In the genomic region with DNA sequence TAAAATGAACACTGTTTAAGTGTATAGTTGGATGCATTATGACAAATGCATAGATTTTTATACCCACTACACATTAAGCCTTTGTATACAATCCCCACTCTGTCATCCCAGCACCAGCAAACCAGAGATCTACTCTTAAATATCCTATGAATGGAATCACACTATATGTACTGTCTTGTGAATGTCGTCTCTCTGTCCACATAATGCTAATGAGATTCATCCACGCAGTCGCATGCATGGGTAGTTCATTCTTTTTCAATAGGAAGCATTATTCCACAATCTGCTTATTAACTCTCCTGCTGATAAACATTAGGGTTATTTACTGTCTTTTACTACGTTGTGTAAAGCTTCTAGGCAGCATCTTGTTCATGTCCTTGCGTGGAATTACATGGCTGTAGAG, we compare ENCODE assay signal across 18 cellular contexts.
"Had no signal": no experiment of that assay in that cellular context is flagged by ENCODE, and none has a peak within 500 bp of the region (broad histone marks: within the 10 kb centered on the region; RNA-seq: fewer than 3 reads in every experiment).

No MANE protein-coding gene starts in this region.

- H3K4me3 ChIP-seq: esophagus muscularis mucosa, lower lobe of right lung, tibial nerve had no signal

- DNase-seq: activated CD4-positive, alpha-beta memory T cell treated with anti-CD3 and anti-CD28 coated beads for 36 hours; activated CD4-positive, alpha-beta T cell treated with anti-CD3 and anti-CD28 coated beads for 36 hours; activated naive CD4-positive, alpha-beta T cell; activated naive CD8-positive, alpha-beta T cell treated with anti-CD3 and anti-CD28 coated beads for 36 hours; activated T-cell treated with anti-CD3 and anti-CD28 coated beads for 4 hours; amniotic stem cell; effector CD8-positive, alpha-beta T cell; glutamatergic neuron; hypothalamus; islet precursor cell; left colon; lower lobe of right lung; natural killer cell had no signal

- H3K9ac ChIP-seq: parathyroid adenoma had no signal

- H3K4me1 ChIP-seq: lower lobe of right lung, parathyroid adenoma, tibial nerve had no signal

- H3K36me3 ChIP-seq: esophagus muscularis mucosa, lower lobe of right lung, neutrophil, tibial nerve had no signal

- H2AFZ ChIP-seq: parathyroid adenoma had no signal

- H3K9me3 ChIP-seq: esophagus muscularis mucosa, lower lobe of right lung, neutrophil, tibial nerve had no signal

- H3K27me3 ChIP-seq: esophagus muscularis mucosa, neutrophil, tibial nerve had no signal

- ATAC-seq: activated CD4-positive, alpha-beta T cell treated with anti-CD3 and anti-CD28 coated beads for 36 hours; left colon; lower lobe of right lung; natural killer cell; WTC11 had no signal

- H3K79me2 ChIP-seq: parathyroid adenoma had no signal

- H3K27ac ChIP-seq: esophagus muscularis mucosa, lower lobe of right lung, neutrophil, parathyroid adenoma, tibial nerve had no signal
